ENCODE assay signal across 11 cellular contexts in genomic region chr3:126355251-126355650, GRCh38. TPM values are rescaled to one million over a fixed set of nuclear protein-coding genes. Genes with fewer than 3 reads are reported as not detected.
DNase-seq lines count a peak whose midpoint lies in the region; ATAC-seq and TF ChIP-seq lines count a peak whose summit lies in the region.
"Had no signal": no experiment of that assay in that cellular context is flagged by ENCODE, and none has a peak within 500 bp of the region (broad histone marks: within the 10 kb centered on the region; RNA-seq: fewer than 3 reads in every experiment).

No MANE protein-coding gene starts in this region.

- no peak overlapping the region for H3K27ac Mint-ChIP-seq in activated naive CD4-positive, alpha-beta T cell treated with anti-CD3 and anti-CD28 coated beads, Interleukin-2, amount 50 U/mL, for 24 hours
- no peak overlapping the region for H3K27ac Mint-ChIP-seq in chondrocyte (ENCODE audit: unreplicated experiment)

- DNase-seq in activated naive CD4-positive, alpha-beta T cell (lab: John Stamatoyannopoulos, UW): no peak
- DNase-seq in chondrocyte (ENCODE audit: low spot score) (peak; percentile 38), upper lobe of left lung (peak in 1 of 2 donors; percentile 33), OCI-M2 (lab: John Stamatoyannopoulos, UW; ENCODE audit: unreplicated experiment) (no peak), SKM-1 treated with dmso at 0.1 percent for 144 hours (lab: John Stamatoyannopoulos, UW; ENCODE audit: unreplicated experiment) (no peak)
- no peak for DNase-seq in central memory CD4-positive, alpha-beta T cell
- DNase-seq: NK-92 treated with Interleukin-12 subunit alpha and Interleukin-12 subunit beta, amount 100 ng/mL, for 24 hours had no signal

- no peak for ATAC-seq in upper lobe of left lung (ENCODE audit: low FRiP score in 2 of 2)

- no peak for TF ChIP-seq EP300 in upper lobe of left lung (IDR thresholded peaks at IDR 0.05)

- no peak for TF ChIP-seq POLR2A in upper lobe of left lung (IDR thresholded peaks at IDR 0.05)

- H3K4me3 ChIP-seq in muscle layer of colon (ENCODE audit: low read depth in 1 of 2, low read length in 2 of 2) (peak overlapping the region; percentile 66 to 81), upper lobe of left lung (peak overlapping the region; percentile 18 to 91 (median 66))

- H3K4me1 ChIP-seq in muscle layer of colon (ENCODE audit: insufficient read depth, low read length) (peaks cover 9% of the 10 kb centered on the region), upper lobe of left lung (peaks cover 30 to 74% (median 67%) of the 10 kb centered on the region in 4 donors)

- 58 to 72% methylated on average over 3 of the region's 3 CpGs for WGBS in upper lobe of left lung, 2 donors

- no peaks in the 10 kb centered on the region for H3K9me3 ChIP-seq in muscle layer of colon (ENCODE audit: low read length)
- no peaks in the 10 kb centered on the region for H3K9me3 ChIP-seq in upper lobe of left lung
- H3K9me3 ChIP-seq: BLaER1 treated with 17β-estradiol and CSF1 and Interleukin-3, amounts not matched to agents 10 nM and 100 nM had no signal

- H3K9ac ChIP-seq in muscle layer of colon (ENCODE audit: low read length): peak overlapping the region; percentile 44
- H3K9ac ChIP-seq: BLaER1 treated with 17β-estradiol and CSF1 and Interleukin-3, amounts not matched to agents 10 nM and 100 nM had no signal

- H3K9me3 Mint-ChIP-seq in activated naive CD4-positive, alpha-beta T cell treated with anti-CD3 and anti-CD28 coated beads, Interleukin-2, amount 50 U/mL, for 24 hours: no peaks in the 10 kb centered on the region
- H3K9me3 Mint-ChIP-seq in chondrocyte (ENCODE audit: low read depth): no peaks in the 10 kb centered on the region

- peak overlapping the region; percentile 53 for H3K4me3 Mint-ChIP-seq in activated naive CD4-positive, alpha-beta T cell treated with anti-CD3 and anti-CD28 coated beads, Interleukin-2, amount 50 U/mL, for 24 hours
- H3K4me3 Mint-ChIP-seq in chondrocyte (ENCODE audit: unreplicated experiment): peak overlapping the region; percentile 82

- H3K27me3 Mint-ChIP-seq in activated naive CD4-positive, alpha-beta T cell treated with anti-CD3 and anti-CD28 coated beads, Interleukin-2, amount 50 U/mL, for 24 hours: peaks cover 28% of the 10 kb centered on the region
- H3K27me3 Mint-ChIP-seq in chondrocyte (ENCODE audit: low read depth): peaks cover 20% of the 10 kb centered on the region

- H3K4me1 Mint-ChIP-seq in activated naive CD4-positive, alpha-beta T cell treated with anti-CD3 and anti-CD28 coated beads, Interleukin-2, amount 50 U/mL, for 24 hours: peaks cover 17% of the 10 kb centered on the region
- H3K4me1 Mint-ChIP-seq in chondrocyte (ENCODE audit: low read depth): peaks cover 20% of the 10 kb centered on the region

- H3K27ac ChIP-seq in muscle layer of colon (ENCODE audit: low read depth, low read length) (peak overlapping the region; percentile 86), upper lobe of left lung (peak overlapping the region; percentile 91 to 98 (median 94))
- H3K27ac ChIP-seq: BLaER1 treated with 17β-estradiol and CSF1 and Interleukin-3, amounts not matched to agents 10 nM and 100 nM had no signal

- H3K36me3 ChIP-seq in muscle layer of colon (ENCODE audit: insufficient read depth, low read length) (no peaks in the 10 kb centered on the region), upper lobe of left lung (peaks cover 6 to 20% (median 13%) of the 10 kb centered on the region in 4 donors)
- H3K36me3 ChIP-seq: BLaER1 treated with 17β-estradiol and CSF1 and Interleukin-3, amounts not matched to agents 10 nM and 100 nM had no signal

- TF ChIP-seq CTCF in chondrocyte (IDR thresholded peaks at IDR 0.05) (no peak), upper lobe of left lung (IDR thresholded peaks at IDR 0.05) (no peak)

- H3K27me3 ChIP-seq in muscle layer of colon (ENCODE audit: control insufficient read depth in 1 of 2, insufficient read depth in 2 of 2, low read length in 2 of 2): no peaks in the 10 kb centered on the region
- peaks cover 0 to 12% (median 3%) of the 10 kb centered on the region in 4 donors for H3K27me3 ChIP-seq in upper lobe of left lung

- H3K36me3 Mint-ChIP-seq in activated naive CD4-positive, alpha-beta T cell treated with anti-CD3 and anti-CD28 coated beads, Interleukin-2, amount 50 U/mL, for 24 hours: no peaks in the 10 kb centered on the region
- H3K36me3 Mint-ChIP-seq in chondrocyte (ENCODE audit: low read depth): no peaks in the 10 kb centered on the region

RNA-seq across cellular contexts. Expression of gene KLF15, which starts 2.0 kb away (rescaled TPM):
- 0.41 to 1.8 TPM (median 1.3 TPM) in 3 replicates for total RNA-seq in chondrocyte
- 10 to 100 TPM; 21.6 to 52.4 (median 38.3) TPM for total RNA-seq in upper lobe of left lung

RNA-seq across cellular contexts. Expression of gene CFAP100, which starts 39.5 kb away (rescaled TPM):
- not detected in 3 replicates for total RNA-seq in chondrocyte
- total RNA-seq in upper lobe of left lung: 10 to 100 TPM in 4 of 6 donors, 1 to 10 TPM in 1, under 1 TPM in 1; 0.09 to 57.9 (median 21.6) TPM
- total RNA-seq: fibroblast of villous mesenchyme had no signal
